In genomic region chr1:162690672-162691434, GRCh38 we compare ENCODE assay signal across 9 cellular contexts. TPM values are rescaled to one million over a fixed set of nuclear protein-coding genes. Genes with fewer than 3 reads are reported as not detected.
DNase-seq lines count a peak whose midpoint lies in the region; ATAC-seq and TF ChIP-seq lines count a peak whose summit lies in the region.
"Had no signal": no experiment of that assay in that cellular context is flagged by ENCODE, and none has a peak within 500 bp of the region (broad histone marks: within the 10 kb centered on the region; RNA-seq: fewer than 3 reads in every experiment).

No MANE protein-coding gene starts in this region.

- peak overlapping the region; percentile 64 for H3K4me2 ChIP-seq in GM23248 (ENCODE audit: unreplicated experiment)

- no peaks in the 10 kb centered on the region for H3K9me3 ChIP-seq in GM23248 (ENCODE audit: low read depth)

- H3K79me2 ChIP-seq in GM23248 (ENCODE audit: insufficient read depth) = peaks cover 87% of the 10 kb centered on the region

- H3K4me3 Mint-ChIP-seq in mesothelial cell of epicardium = no peak overlapping the region

- WGBS in GM23248 (ENCODE audit: low coverage in 1 of 2, low lambda C conversion rate in 2 of 2, missing lambda C conversion rate in 2 of 2), 2 experiments = 0 to 5% methylated on average over 7 of the region's 7 CpGs

- no peaks in the 10 kb centered on the region for H3K27me3 ChIP-seq in GM23248 (replicated peaks; ENCODE audit: insufficient read depth)

- peaks cover 2% of the 10 kb centered on the region for H3K36me3 Mint-ChIP-seq in mesothelial cell of epicardium

- no peaks in the 10 kb centered on the region for H3K9me2 ChIP-seq in GM23248 (ENCODE audit: insufficient read depth)

- H3K27ac ChIP-seq in GM23248 = peak overlapping the region; percentile 80

- TF ChIP-seq CTCF in fibroblast of the aortic adventitia (IDR thresholded peaks at IDR 0.05; ENCODE audit: insufficient read depth, low read length) (no peak), mesothelial cell of epicardium (IDR thresholded peaks at IDR 0.05; ENCODE audit: unreplicated experiment) (no peak)

- in situ Hi-C loops in GM23248 (cut with MboI) = no loop called here
- in situ Hi-C loops in G401 (cut with HindIII; ENCODE audit: low sequenced_read_pairs) = no loop called here

- peak overlapping the region; percentile 21 for H3K4me3 ChIP-seq in GM23248
- H3K4me3 ChIP-seq in fibroblast of the aortic adventitia (ENCODE audit: low read depth, low read length) = no peak overlapping the region

- H3K9ac ChIP-seq in GM23248 = peak overlapping the region; percentile 51

- no peak for ATAC-seq in GM19397 (IDR thresholded peaks at IDR 0.05; ENCODE audit: unreplicated experiment)
- no peak for ATAC-seq in GM21447 (IDR thresholded peaks at IDR 0.05; ENCODE audit: unreplicated experiment)

- H3K36me3 ChIP-seq in GM23248 (ENCODE audit: low read depth) = no peaks in the 10 kb centered on the region

- peaks cover 13% of the 10 kb centered on the region for H3K4me1 Mint-ChIP-seq in mesothelial cell of epicardium

- peaks cover 75% of the 10 kb centered on the region for H3K4me1 ChIP-seq in GM23248 (ENCODE audit: insufficient read depth)

- H3K27ac Mint-ChIP-seq in mesothelial cell of epicardium = no peak overlapping the region

- peak; percentile 98 for DNase-seq in GM23248
- DNase-seq in RPMI7951 (ENCODE audit: low read depth) = peak; percentile 98
- DNase-seq in fibroblast of the aortic adventitia (ENCODE audit: low read depth) = peak; percentile 94
- DNase-seq in renal cortical epithelial cell (ENCODE audit: low read depth) = peak; percentile 70
- DNase-seq in G401 (ENCODE audit: low spot score) = no peak
- DNase-seq in mesothelial cell of epicardium (ENCODE audit: low spot score in 2 of 2, unreplicated experiment in 2 of 2) = no peak
- DNase-seq: stimulated activated CD8-positive, alpha-beta memory T cell treated with anti-CD3 and anti-CD28 coated beads, Interleukin-4, amount 100 ng/mL, for 48 hours had no signal

- no peak overlapping the region for H2AFZ ChIP-seq in GM23248

- H3K9me3 Mint-ChIP-seq in mesothelial cell of epicardium = no peaks in the 10 kb centered on the region

- 0 out of 2 replicates have a peak, but pooled peaks cover 4% of the 10 kb centered on the region for H4K20me1 ChIP-seq in GM23248 (ENCODE audit: insufficient read depth)

- H3F3A ChIP-seq in GM23248 (ENCODE audit: insufficient read depth) = peaks cover 79% of the 10 kb centered on the region

- H3K27me3 Mint-ChIP-seq in mesothelial cell of epicardium (ENCODE audit: low read depth) = no peaks in the 10 kb centered on the region

RNA-seq across cellular contexts. Expression of gene DDR2, which starts 58.6 kb away (rescaled TPM):
- total RNA-seq in GM23248 (2014; rRNA removed; shearing (Covaris generic)) = 194 and 196 TPM in 2 replicates
- 94.7 and 96.1 TPM in 2 replicates for polyA plus RNA-seq in GM23248 (2016; fragmentation: Nextera tagmentation; extraction: Ambion mirVana)
- 47.2 and 58.2 TPM in 2 replicates for total RNA-seq in RPMI7951 (2014; rRNA removed; shearing (Covaris generic))
- total RNA-seq in fibroblast of the aortic adventitia (ENCODE audit: low replicate concordance) (356 and 379 TPM in 2 replicates), renal cortical epithelial cell (1.2 and 1.7 TPM in 2 replicates), mesothelial cell of epicardium (54.4 to 60.0 TPM (median 58.1 TPM) in 3 replicates)
- total RNA-seq in G401 (2014; rRNA removed; shearing (Covaris generic)) = 34.3 and 37.5 TPM in 2 replicates

Comparison
In these comparisons a context has a peak if more than half of its experiments do, and no peak if none do; other contexts are left out.
1. DNase-seq: peak in GM23248 (single experiment), RPMI7951 (single experiment), fibroblast of the aortic adventitia (single experiment) and renal cortical epithelial cell (single experiment); none in G401 (single experiment) and mesothelial cell of epicardium (0 of 2).
2. RNA of gene DDR2, which starts 58.6 kb away (total RNA-seq): 356 to 379 TPM in fibroblast of the aortic adventitia, 194 to 196 TPM in GM23248, 47.2 to 58.2 TPM in RPMI7951, 54.4 to 60.0 TPM in mesothelial cell of epicardium and 34.3 to 37.5 TPM in G401; 1.2 to 1.7 TPM in renal cortical epithelial cell; every median in the first group is over 10 times any median in the second.